ENCODE assay signal across 1 cellular context in genomic region chr19:54209748-54210494, GRCh38.
TF ChIP-seq lines count a peak whose summit lies in the region.

No MANE protein-coding gene starts in this region.

TF ChIP-seq in GM12878, 131 proteins besides CTCF, POLR2A, EP300 and RAD21:
- TF ChIP-seq, protein P1, sequence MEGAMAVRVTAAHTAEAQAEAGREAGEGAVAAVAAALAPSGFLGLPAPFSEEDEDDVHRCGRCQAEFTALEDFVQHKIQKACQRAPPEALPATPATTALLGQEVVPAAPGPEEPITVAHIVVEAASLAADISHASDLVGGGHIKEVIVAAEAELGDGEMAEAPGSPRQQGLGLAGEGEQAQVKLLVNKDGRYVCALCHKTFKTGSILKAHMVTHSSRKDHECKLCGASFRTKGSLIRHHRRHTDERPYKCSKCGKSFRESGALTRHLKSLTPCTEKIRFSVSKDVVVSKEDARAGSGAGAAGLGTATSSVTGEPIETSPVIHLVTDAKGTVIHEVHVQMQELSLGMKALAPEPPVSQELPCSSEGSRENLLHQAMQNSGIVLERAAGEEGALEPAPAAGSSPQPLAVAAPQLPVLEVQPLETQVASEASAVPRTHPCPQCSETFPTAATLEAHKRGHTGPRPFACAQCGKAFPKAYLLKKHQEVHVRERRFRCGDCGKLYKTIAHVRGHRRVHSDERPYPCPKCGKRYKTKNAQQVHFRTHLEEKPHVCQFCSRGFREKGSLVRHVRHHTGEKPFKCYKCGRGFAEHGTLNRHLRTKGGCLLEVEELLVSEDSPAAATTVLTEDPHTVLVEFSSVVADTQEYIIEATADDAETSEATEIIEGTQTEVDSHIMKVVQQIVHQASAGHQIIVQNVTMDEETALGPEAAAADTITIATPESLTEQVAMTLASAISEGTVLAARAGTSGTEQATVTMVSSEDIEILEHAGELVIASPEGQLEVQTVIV (IDR thresholded peaks at IDR 0.05; ENCODE audit: borderline replicate concordance, partially characterized antibody) = no peak
- no peak for TF ChIP-seq CREM (IDR thresholded peaks at IDR 0.05; ENCODE audit: low read depth)
- no peak for TF ChIP-seq ZZZ3 (IDR thresholded peaks at IDR 0.05; ENCODE audit: control insufficient read depth, insufficient read length, low read depth)
